In genomic region chr10:69318087-69318996, GRCh38 we compare ENCODE assay signal across 8 cellular contexts. TPM values are rescaled to one million over a fixed set of nuclear protein-coding genes. Genes with fewer than 3 reads are reported as not detected.
DNase-seq lines count a peak whose midpoint lies in the region; ATAC-seq and TF ChIP-seq lines count a peak whose summit lies in the region.

No MANE protein-coding gene starts in this region.

- peak overlapping the region; percentile 98 for H3K4me3 Mint-ChIP-seq in central memory CD8-positive, alpha-beta T cell

- H3K36me3 Mint-ChIP-seq in central memory CD8-positive, alpha-beta T cell (ENCODE audit: insufficient read depth): peaks cover 2% of the 10 kb centered on the region

- H3K27me3 ChIP-seq in AG04450 (ENCODE audit: control insufficient read depth, insufficient read depth, low read length): no peaks in the 10 kb centered on the region

- H3K27ac ChIP-seq in AG04450 (ENCODE audit: low read depth, low read length): no peak overlapping the region

- TF ChIP-seq CTCF in AG04450 (IDR thresholded peaks at IDR 0.05; ENCODE audit: low read depth, low read length): no peak

- ATAC-seq in GM18858 (IDR thresholded peaks at IDR 0.05; ENCODE audit: unreplicated experiment) (peak; percentile 65), HG03064 (IDR thresholded peaks at IDR 0.05; ENCODE audit: low read depth, unreplicated experiment) (peak; percentile 78)
- peak; percentile 91 to 92 for ATAC-seq in activated CD4-positive, CD25-positive, alpha-beta regulatory T cell treated with anti-CD3 and anti-CD28 coated beads, Interleukin-2, amount 50 U/mL, for 24 hours
- peak; percentile 87 for ATAC-seq in central memory CD8-positive, alpha-beta T cell (replicated peaks; ENCODE audit: extremely low read depth, poor library complexity, severe bottlenecking)

- no peaks in the 10 kb centered on the region for H3K27me3 Mint-ChIP-seq in central memory CD8-positive, alpha-beta T cell

- no peaks in the 10 kb centered on the region; the same call in 1 of the 2 replicates for H3K9me3 ChIP-seq in AG04450 (ENCODE audit: control insufficient read depth, insufficient read depth, low read length)

- no peak for DNase-seq in AG04450 (ENCODE audit: low read depth, low spot score)
- DNase-seq in NCI-H2227 treated with DMSO at 0.1 percent for 48 hours (lab: John Stamatoyannopoulos, UW): peak; percentile 68
- DNase-seq in central memory CD8-positive, alpha-beta T cell (ENCODE audit: low spot score in 2 of 2): peak; percentile 76 to 87
- DNase-seq in kidney glomerular epithelial cell (lab: John Stamatoyannopoulos, UW): peak; percentile 56
- peak; percentile 75 to 81 for DNase-seq in stimulated activated CD4-positive, alpha-beta T cell treated with anti-CD3 and anti-CD28 coated beads, Interleukin-1b, Interleukin-23, amount 100 ng/mL, for 1 hour (ENCODE audit: low read depth in 2 of 2)

- CTCF ChIA-PET in AG04450 (lab: Charles Lee): no interaction called here

- no peaks in the 10 kb centered on the region for H3K9me3 Mint-ChIP-seq in central memory CD8-positive, alpha-beta T cell

- POLR2A ChIA-PET in AG04450 (lab: Yijun Ruan, JAX): interaction anchor here (0.5 to 1.1 kb wide), 2 partner anchors 85 to 106 kb away, joined by 3 to 4 read pairs; no protein-coding TSS in a partner anchor

- peak overlapping the region; percentile 86 for H3K27ac Mint-ChIP-seq in central memory CD8-positive, alpha-beta T cell (ENCODE audit: low read depth)

- peaks cover 44% of the 10 kb centered on the region for H3K4me1 Mint-ChIP-seq in central memory CD8-positive, alpha-beta T cell

- peak overlapping the region; percentile 83 for H3K4me3 ChIP-seq in AG04450 (ENCODE audit: low read depth, low read length)

RNA-seq across cellular contexts. Expression of gene HK1, which starts 40.0 kb away (rescaled TPM):
- polyA plus RNA-seq in AG04450 (2011; rRNA removed): 31.9 and 37.4 TPM in 2 replicates
- 51.6 and 57.3 TPM in 2 replicates for polyA minus RNA-seq in AG04450 (2011; rRNA and poly(A)+ RNA removed)
